14 cellular contexts compared by ENCODE assay signal in the genomic region with DNA sequence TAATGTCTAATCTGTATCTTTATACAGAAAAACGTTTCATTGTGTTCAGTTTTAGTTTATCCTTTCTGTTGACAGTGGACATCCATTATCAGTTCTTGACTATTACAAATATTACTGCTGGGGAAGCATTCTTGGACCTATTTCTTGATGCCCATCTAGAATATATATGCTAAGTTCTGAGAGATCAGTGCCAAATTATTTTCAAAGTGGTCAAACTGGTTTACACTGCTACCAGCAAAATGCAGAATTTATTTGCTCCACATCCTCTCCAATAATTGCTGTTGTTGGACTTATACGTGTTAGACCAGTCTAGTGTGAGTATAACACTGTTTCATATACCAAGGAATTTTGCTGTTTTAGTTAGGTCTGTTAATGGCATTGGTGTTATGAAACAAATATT.
DNase-seq lines count a peak whose midpoint lies in the region; ATAC-seq and TF ChIP-seq lines count a peak whose summit lies in the region.
"Had no signal": no experiment of that assay in that cellular context is flagged by ENCODE, and none has a peak within 500 bp of the region (broad histone marks: within the 10 kb centered on the region; RNA-seq: fewer than 3 reads in every experiment).

No MANE protein-coding gene starts in this region.

- H3K36me3 Mint-ChIP-seq in activated naive CD4-positive, alpha-beta T cell treated with anti-CD3 and anti-CD28 coated beads, Interleukin-2, amount 50 U/mL, for 24 hours, result no peaks in the 10 kb centered on the region
- no peaks in the 10 kb centered on the region for H3K36me3 Mint-ChIP-seq in activated T-helper 17 cell treated with anti-CD3 and anti-CD28 coated beads, Interleukin-2, amount 50 U/mL, for 72 hours (ENCODE audit: low read depth)
- H3K36me3 Mint-ChIP-seq in type B pancreatic cell, result no peaks in the 10 kb centered on the region

- H3K9me3 ChIP-seq in SK-N-SH (no peaks in the 10 kb centered on the region), heart left ventricle (no peaks in the 10 kb centered on the region)
- H3K9me3 ChIP-seq: A549 had no signal

- H3K4me1 Mint-ChIP-seq in activated naive CD4-positive, alpha-beta T cell treated with anti-CD3 and anti-CD28 coated beads, Interleukin-2, amount 50 U/mL, for 24 hours, result peaks cover 42% of the 10 kb centered on the region
- peaks cover 11% of the 10 kb centered on the region for H3K4me1 Mint-ChIP-seq in activated T-helper 17 cell treated with anti-CD3 and anti-CD28 coated beads, Interleukin-2, amount 50 U/mL, for 72 hours
- H3K4me1 Mint-ChIP-seq in type B pancreatic cell (ENCODE audit: unreplicated experiment), result peaks cover 52% of the 10 kb centered on the region

- no peak overlapping the region for H3K4me2 ChIP-seq in SK-N-SH

- no peaks in the 10 kb centered on the region for H3K27me3 Mint-ChIP-seq in activated naive CD4-positive, alpha-beta T cell treated with anti-CD3 and anti-CD28 coated beads, Interleukin-2, amount 50 U/mL, for 24 hours
- no peaks in the 10 kb centered on the region for H3K27me3 Mint-ChIP-seq in activated T-helper 17 cell treated with anti-CD3 and anti-CD28 coated beads, Interleukin-2, amount 50 U/mL, for 72 hours
- H3K27me3 Mint-ChIP-seq in type B pancreatic cell, result no peaks in the 10 kb centered on the region
- H3K27me3 Mint-ChIP-seq: CD4-positive, CD25-positive, alpha-beta regulatory T cell had no signal

- 52% methylated on average over 2 of the region's 2 CpGs for WGBS in SK-N-SH (ENCODE audit: low lambda C conversion rate)
- WGBS in heart left ventricle, 4 donors, result 69 to 75% (median 72%) methylated on average over 2 of the region's 2 CpGs

- intact Hi-C loops in heart left ventricle (cut with DNase I), result loop anchor here in 7 of 10 donors (5.0 to 10.0 kb wide), 10 partner anchors 83 to 403 kb away; partner anchors contain the start of genes RCOR1 (in 3 of the 7), EXOC3L4 (in 2 of the 7), LBHD2 (in 1 of the 7) and TRAF3 (in 1 of the 7)

- H3K4me3 Mint-ChIP-seq in activated naive CD4-positive, alpha-beta T cell treated with anti-CD3 and anti-CD28 coated beads, Interleukin-2, amount 50 U/mL, for 24 hours, result no peak overlapping the region
- no peak overlapping the region for H3K4me3 Mint-ChIP-seq in activated T-helper 17 cell treated with anti-CD3 and anti-CD28 coated beads, Interleukin-2, amount 50 U/mL, for 72 hours
- H3K4me3 Mint-ChIP-seq in type B pancreatic cell, result peak overlapping the region; percentile 31
- H3K4me3 Mint-ChIP-seq: CD4-positive, CD25-positive, alpha-beta regulatory T cell had no signal

- TF ChIP-seq RAD21 in SK-N-SH (IDR thresholded peaks at IDR 0.05; ENCODE audit: low read length), result no peak

- H3K9ac ChIP-seq in SK-N-SH, result no peak overlapping the region

- H3K27ac ChIP-seq in SK-N-SH (ENCODE audit: low read depth in 2 of 2, low read length in 1 of 2) (no peak overlapping the region), heart left ventricle (no peak overlapping the region)
- H3K27ac ChIP-seq: A549 had no signal

- peak overlapping the region; percentile 41 for H3K27ac Mint-ChIP-seq in activated naive CD4-positive, alpha-beta T cell treated with anti-CD3 and anti-CD28 coated beads, Interleukin-2, amount 50 U/mL, for 24 hours
- H3K27ac Mint-ChIP-seq in activated T-helper 17 cell treated with anti-CD3 and anti-CD28 coated beads, Interleukin-2, amount 50 U/mL, for 72 hours, result peak overlapping the region; percentile 24
- H3K27ac Mint-ChIP-seq in type B pancreatic cell, result peak overlapping the region; percentile 75

- H3F3A ChIP-seq in SK-N-SH (replicated peaks; ENCODE audit: insufficient read depth), result peaks cover 14% of the 10 kb centered on the region

- H2AFZ ChIP-seq in SK-N-SH (ENCODE audit: low read depth), result no peak overlapping the region

- H3K36me3 ChIP-seq in SK-N-SH (replicated peaks in 1 of 2; ENCODE audit: control insufficient read depth in 1 of 2, insufficient read depth in 2 of 2, low read length in 1 of 2) (no peaks in the 10 kb centered on the region), heart left ventricle (no peaks in the 10 kb centered on the region)

- DNase-seq in activated naive CD4-positive, alpha-beta T cell (lab: John Stamatoyannopoulos, UW), result no peak
- DNase-seq in LNCaP clone FGC (ENCODE audit: low read depth) (peak; percentile 93), type B pancreatic cell (ENCODE audit: extremely low spot score, unreplicated experiment) (no peak), SK-N-SH (no peak), heart left ventricle (no peak)
- DNase-seq: CD4-positive, CD25-positive, alpha-beta regulatory T cell; H7; NCI-H2029; NCI-H2227 treated with DMSO at 0.1 percent for 48 hours; NCI-H69 had no signal

- TF ChIP-seq EP300 in SK-N-SH (IDR thresholded peaks at IDR 0.05; ENCODE audit: borderline replicate concordance in 1 of 2, low read depth in 1 of 2, low read length in 1 of 2), result no peak

- TF ChIP-seq CTCF in LNCaP clone FGC (IDR thresholded peaks at IDR 0.05; ENCODE audit: control insufficient read depth, extremely low read depth, insufficient read depth) (no peak), type B pancreatic cell (conservative IDR thresholded peaks at IDR 0.05) (no peak), SK-N-SH (IDR thresholded peaks at IDR 0.05) (no peak), heart left ventricle (IDR thresholded peaks at IDR 0.05) (no peak)

- H4K20me1 ChIP-seq in SK-N-SH (ENCODE audit: insufficient read depth), result peaks cover 43% of the 10 kb centered on the region

- H3K9me3 Mint-ChIP-seq in activated naive CD4-positive, alpha-beta T cell treated with anti-CD3 and anti-CD28 coated beads, Interleukin-2, amount 50 U/mL, for 24 hours, result no peaks in the 10 kb centered on the region
- no peaks in the 10 kb centered on the region for H3K9me3 Mint-ChIP-seq in activated T-helper 17 cell treated with anti-CD3 and anti-CD28 coated beads, Interleukin-2, amount 50 U/mL, for 72 hours
- no peaks in the 10 kb centered on the region for H3K9me3 Mint-ChIP-seq in type B pancreatic cell
- H3K9me3 Mint-ChIP-seq: CD4-positive, CD25-positive, alpha-beta regulatory T cell had no signal

- POLR2A ChIA-PET in SK-N-SH (lab: Yijun Ruan, JAX), result no interaction called here

- peak overlapping the region; percentile 21 for H3K4me3 ChIP-seq in LNCaP clone FGC (ENCODE audit: low read depth, low read length)
- no peak overlapping the region for H3K4me3 ChIP-seq in SK-N-SH (ENCODE audit: low read depth in 2 of 2, low read length in 1 of 2)
- no peak overlapping the region for H3K4me3 ChIP-seq in heart left ventricle
- H3K4me3 ChIP-seq: A549 had no signal

- H3K27me3 ChIP-seq in SK-N-SH (ENCODE audit: insufficient read depth) (no peaks in the 10 kb centered on the region), heart left ventricle (no peaks in the 10 kb centered on the region)

- TF ChIP-seq POLR2A in heart left ventricle (IDR thresholded peaks at IDR 0.05), result no peak

- CTCF ChIA-PET in SK-N-SH (lab: Yijun Ruan, JAX), result interaction anchor here (0.9 to 1.1 kb wide), 4 partner anchors 10 to 281 kb away, joined by 3 to 4 read pairs (median 3); no protein-coding TSS in a partner anchor

- peaks cover 0 to 24% of the 10 kb centered on the region in 2 experiments; a peak in 3 of 4 replicates for H3K4me1 ChIP-seq in SK-N-SH (ENCODE audit: control insufficient read depth in 1 of 2, insufficient read depth in 2 of 2, low read depth in 1 of 2, low read length in 1 of 2)
- H3K4me1 ChIP-seq in heart left ventricle, result peaks cover 0 to 34% (median 9%) of the 10 kb centered on the region in 12 donors

- peaks cover 66% of the 10 kb centered on the region for H3K79me2 ChIP-seq in SK-N-SH (ENCODE audit: insufficient read depth)

- no peak for ATAC-seq in activated T-helper 17 cell treated with anti-CD3 and anti-CD28 coated beads, Interleukin-2, amount 50 U/mL, for 72 hours (replicated peaks)
- ATAC-seq in heart left ventricle (no peak), GM19328 (IDR thresholded peaks at IDR 0.05; ENCODE audit: unreplicated experiment) (no peak)

- H3K9me2 ChIP-seq in SK-N-SH, result no peaks in the 10 kb centered on the region

TF ChIP-seq in SK-N-SH, 30 proteins besides CTCF, POLR2A, EP300 and RAD21 (continues in another document):
- TF ChIP-seq NRF1 (IDR thresholded peaks at IDR 0.05; ENCODE audit: low read depth, low read length) (no peak), TCF12 (IDR thresholded peaks at IDR 0.05) (no peak), RFX5 (IDR thresholded peaks at IDR 0.05; ENCODE audit: low read length) (no peak), MEF2A (IDR thresholded peaks at IDR 0.05; ENCODE audit: borderline replicate concordance, low read depth) (no peak), SIN3A (IDR thresholded peaks at IDR 0.05; ENCODE audit: borderline replicate concordance, low read depth, low read length) (no peak), TAF1 (IDR thresholded peaks at IDR 0.05; ENCODE audit: borderline replicate concordance, low read depth, low read length) (no peak), SMC3 (IDR thresholded peaks at IDR 0.05; ENCODE audit: low read depth, low read length) (no peak), TEAD4 (IDR thresholded peaks at IDR 0.05; ENCODE audit: borderline replicate concordance, insufficient read depth) (no peak)
- TF ChIP-seq, protein P1, sequence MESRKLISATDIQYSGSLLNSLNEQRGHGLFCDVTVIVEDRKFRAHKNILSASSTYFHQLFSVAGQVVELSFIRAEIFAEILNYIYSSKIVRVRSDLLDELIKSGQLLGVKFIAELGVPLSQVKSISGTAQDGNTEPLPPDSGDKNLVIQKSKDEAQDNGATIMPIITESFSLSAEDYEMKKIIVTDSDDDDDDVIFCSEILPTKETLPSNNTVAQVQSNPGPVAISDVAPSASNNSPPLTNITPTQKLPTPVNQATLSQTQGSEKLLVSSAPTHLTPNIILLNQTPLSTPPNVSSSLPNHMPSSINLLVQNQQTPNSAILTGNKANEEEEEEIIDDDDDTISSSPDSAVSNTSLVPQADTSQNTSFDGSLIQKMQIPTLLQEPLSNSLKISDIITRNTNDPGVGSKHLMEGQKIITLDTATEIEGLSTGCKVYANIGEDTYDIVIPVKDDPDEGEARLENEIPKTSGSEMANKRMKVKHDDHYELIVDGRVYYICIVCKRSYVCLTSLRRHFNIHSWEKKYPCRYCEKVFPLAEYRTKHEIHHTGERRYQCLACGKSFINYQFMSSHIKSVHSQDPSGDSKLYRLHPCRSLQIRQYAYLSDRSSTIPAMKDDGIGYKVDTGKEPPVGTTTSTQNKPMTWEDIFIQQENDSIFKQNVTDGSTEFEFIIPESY (IDR thresholded peaks at IDR 0.05; ENCODE audit: borderline replicate concordance, low read depth), result no peak
- TF ChIP-seq, protein P2, sequence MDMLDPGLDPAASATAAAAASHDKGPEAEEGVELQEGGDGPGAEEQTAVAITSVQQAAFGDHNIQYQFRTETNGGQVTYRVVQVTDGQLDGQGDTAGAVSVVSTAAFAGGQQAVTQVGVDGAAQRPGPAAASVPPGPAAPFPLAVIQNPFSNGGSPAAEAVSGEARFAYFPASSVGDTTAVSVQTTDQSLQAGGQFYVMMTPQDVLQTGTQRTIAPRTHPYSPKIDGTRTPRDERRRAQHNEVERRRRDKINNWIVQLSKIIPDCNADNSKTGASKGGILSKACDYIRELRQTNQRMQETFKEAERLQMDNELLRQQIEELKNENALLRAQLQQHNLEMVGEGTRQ (IDR thresholded peaks at IDR 0.05; ENCODE audit: borderline replicate concordance, low read depth, low read length), result no peak

Comparison
In these comparisons a context has a peak if more than half of its experiments do, and no peak if none do; other contexts are left out.
1. H3K27ac Mint-ChIP-seq: peak in every context shown above with its lines; median percentile 75 in type B pancreatic cell; 41 in activated naive CD4-positive, alpha-beta T cell treated with anti-CD3 and anti-CD28 coated beads, Interleukin-2, amount 50 U/mL, for 24 hours; 24 in activated T-helper 17 cell treated with anti-CD3 and anti-CD28 coated beads, Interleukin-2, amount 50 U/mL, for 72 hours.